1 cellular context compared by ENCODE assay signal in the genomic region with DNA sequence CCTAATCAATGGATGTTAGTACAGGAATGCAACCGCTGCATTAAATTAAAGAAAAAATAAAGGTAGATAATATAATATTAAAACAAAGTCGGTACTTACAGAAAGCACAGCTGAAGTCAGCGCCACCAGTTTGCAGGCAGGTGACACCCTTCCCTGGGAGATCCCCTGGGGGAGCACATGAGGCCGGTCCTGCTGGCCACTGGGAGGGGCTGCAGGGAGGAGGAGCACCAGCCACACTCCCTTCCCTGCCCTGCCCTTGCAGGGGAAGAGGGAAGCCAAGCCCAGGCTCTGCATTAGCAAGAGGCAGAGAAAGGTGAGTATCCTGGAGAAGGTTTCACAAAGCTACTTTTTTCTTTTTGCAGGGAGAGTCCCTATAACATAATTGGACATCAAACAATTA.
TF ChIP-seq lines count a peak whose summit lies in the region.

No MANE protein-coding gene starts in this region.

TF ChIP-seq in SK-N-SH treated with all-trans-retinoic acid at 6 μM for 48 hours, 23 proteins besides CTCF, POLR2A, EP300 and RAD21 (continued from another document):
- no peak for TF ChIP-seq ARNTL (CRISPR knock-in tag; IDR thresholded peaks at IDR 0.05; ENCODE audit: borderline replicate concordance, low read depth)
- TF ChIP-seq ESRRG (CRISPR knock-in tag; IDR thresholded peaks at IDR 0.05), result no peak
- TF ChIP-seq SNAI2 (CRISPR knock-in tag; IDR thresholded peaks at IDR 0.05), result no peak
- TF ChIP-seq ZNF70 (CRISPR knock-in tag; IDR thresholded peaks at IDR 0.05), result no peak
